In the genomic region with DNA sequence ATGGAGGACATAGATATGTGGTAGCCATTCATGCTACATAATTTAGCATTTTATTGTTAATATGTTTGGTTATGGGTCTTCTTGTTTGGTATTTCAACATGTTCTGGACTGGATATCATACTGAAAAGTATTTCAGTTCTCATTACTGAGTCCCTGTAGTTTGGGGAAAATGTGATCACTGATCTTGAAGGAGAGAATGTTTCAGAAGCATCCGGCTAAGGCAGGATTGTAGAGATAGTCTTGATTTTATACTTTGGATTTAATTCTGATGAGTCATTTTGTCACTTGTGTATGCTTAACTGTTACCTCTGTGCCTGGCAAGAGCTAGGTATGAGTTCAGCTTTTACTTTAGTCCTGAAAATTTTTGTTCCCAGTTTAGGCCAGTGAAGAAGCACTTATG, we compare ENCODE assay signal across 9 cellular contexts. TPM values are rescaled to one million over a fixed set of nuclear protein-coding genes. Genes with fewer than 3 reads are reported as not detected.
A peak's percentile ranks its signal among the peaks of the same experiment; 100 is the strongest.
DNase-seq lines count a peak whose midpoint lies in the region; ATAC-seq and TF ChIP-seq lines count a peak whose summit lies in the region.
"Had no signal": no experiment of that assay in that cellular context is flagged by ENCODE, and none has a peak within 500 bp of the region (broad histone marks: within the 10 kb centered on the region; RNA-seq: fewer than 3 reads in every experiment).

No MANE protein-coding gene starts in this region.

- H3K9me3 ChIP-seq in right atrium auricular region (no peaks in the 10 kb centered on the region), breast epithelium (no peaks in the 10 kb centered on the region), mucosa of stomach (ENCODE audit: control insufficient read depth, low read length) (no peaks in the 10 kb centered on the region)

- intact Hi-C loops in left cardiac atrium (cut with DNase I) (no loop called here), breast epithelium (cut with DNase I; ENCODE audit: low total_unique reads) (loop anchor here (10.0 kb wide), 1 partner anchor 882 kb away; no protein-coding TSS in a partner anchor)

- H3K4me1 ChIP-seq in right atrium auricular region (peaks cover 0 to 84% of the 10 kb centered on the region in 2 donors), breast epithelium (peaks cover 0 to 38% of the 10 kb centered on the region in 2 donors), mucosa of stomach (ENCODE audit: control insufficient read depth, insufficient read depth, low read length) (peaks cover 68% of the 10 kb centered on the region)

- TF ChIP-seq POLR2A in breast epithelium (IDR thresholded peaks at IDR 0.05) = no peak

- no peak for ATAC-seq in left cardiac atrium

- TF ChIP-seq CTCF in right atrium auricular region (IDR thresholded peaks at IDR 0.05) (no peak), breast epithelium (IDR thresholded peaks at IDR 0.05) (no peak)

- no peaks in the 10 kb centered on the region for H3K36me3 ChIP-seq in right atrium auricular region
- H3K36me3 ChIP-seq in breast epithelium = no peaks in the 10 kb centered on the region
- H3K36me3 ChIP-seq in mucosa of stomach (ENCODE audit: control insufficient read depth, insufficient read depth, low read length) = no peaks in the 10 kb centered on the region

- peak overlapping the region; percentile 40 for H3K9ac ChIP-seq in mucosa of stomach (ENCODE audit: low read length)

- peak overlapping the region; percentile 92 to 97 for H3K27ac ChIP-seq in right atrium auricular region
- peak overlapping the region; percentile 91 to 99 for H3K27ac ChIP-seq in breast epithelium

- H3K4me3 ChIP-seq in right atrium auricular region (no peak overlapping the region), breast epithelium (peak overlapping the region in 1 of 3 donors; percentile 33), mucosa of stomach (ENCODE audit: low read length) (no peak overlapping the region)

- H3K27me3 ChIP-seq in right atrium auricular region (no peaks in the 10 kb centered on the region), breast epithelium (no peaks in the 10 kb centered on the region), mucosa of stomach (ENCODE audit: control insufficient read depth, insufficient read depth, low read length) (no peaks in the 10 kb centered on the region)

- DNase-seq in right atrium auricular region (ENCODE audit: low spot score) (no peak), left cardiac atrium (no peak), breast epithelium (ENCODE audit: low spot score in 2 of 2) (no peak), Kasumi-1 (lab: John Stamatoyannopoulos, UW) (no peak), NCI-H1417 treated with DMSO at 0.1 percent for 48 hours (lab: John Stamatoyannopoulos, UW) (no peak), NCI-H2171 (lab: John Stamatoyannopoulos, UW) (no peak), activated gamma-delta T cell (lab: John Stamatoyannopoulos, UW) (no peak)
- DNase-seq: retina had no signal

RNA-seq across cellular contexts. Expression of gene CHD2, which starts 7.1 kb away (rescaled TPM):
- total RNA-seq in right atrium auricular region (10 to 100 TPM; 31.1 to 37.9 TPM), left cardiac atrium (10 to 100 TPM; 59.8 to 63.2 TPM), breast epithelium (100 to 1,000 TPM; 137 to 215 (median 197) TPM)
